ENCODE assay signal across 9 cellular contexts in the genomic region with DNA sequence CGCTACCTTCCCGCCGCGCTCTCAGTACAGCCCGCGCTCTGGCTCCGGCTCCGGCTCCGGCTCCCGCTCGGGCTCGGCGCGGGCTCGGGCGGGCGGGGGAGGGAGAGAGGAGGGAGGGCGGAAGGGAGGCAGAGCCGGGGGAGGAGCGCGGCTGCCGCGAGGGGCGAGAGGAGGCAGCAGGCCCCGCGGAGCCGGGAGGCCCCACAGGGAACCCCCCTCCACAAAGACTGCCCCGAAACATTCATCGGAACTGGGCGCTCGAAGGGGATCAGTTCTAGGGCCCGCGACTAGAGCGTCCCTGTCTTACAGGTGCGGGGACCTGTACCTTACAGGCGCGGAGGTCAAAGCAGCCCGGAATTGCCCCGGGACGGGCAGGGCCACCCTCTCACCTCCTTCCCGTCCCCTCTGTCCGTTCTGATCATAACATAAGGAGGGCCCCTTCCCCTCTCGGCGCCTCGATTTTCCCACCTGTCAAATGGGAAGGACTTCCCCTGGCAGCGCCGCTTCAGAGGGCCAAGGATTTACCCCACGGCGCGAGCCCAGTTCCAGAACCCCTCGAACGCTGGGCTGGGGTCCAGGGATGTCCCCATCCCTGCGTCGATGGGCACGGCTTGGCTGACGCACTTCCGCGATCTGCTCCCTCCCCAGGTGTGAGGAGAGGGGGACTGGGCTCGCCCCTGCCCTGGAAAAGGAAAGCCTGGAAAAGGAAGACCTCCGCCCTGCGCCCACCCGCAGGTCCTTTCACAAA. TPM values are rescaled to one million over a fixed set of nuclear protein-coding genes. Genes with fewer than 3 reads are reported as not detected.
DNase-seq lines count a peak whose midpoint lies in the region; ATAC-seq and TF ChIP-seq lines count a peak whose summit lies in the region.
"Had no signal": no experiment of that assay in that cellular context is flagged by ENCODE, and none has a peak within 500 bp of the region (broad histone marks: within the 10 kb centered on the region; RNA-seq: fewer than 3 reads in every experiment).

A gene (minus strand): TSS at position 40 of the 748 bp plus-strand sequence. CDS start 407 bp downstream, outside the sequence.

- peaks cover 0 to 55% (median 29%) of the 10 kb centered on the region in 4 donors for H3K4me1 ChIP-seq in tibial nerve

- peak within 1 kb of the TSS; percentile 66 for H3K4me3 Mint-ChIP-seq in activated CD4-positive, alpha-beta T cell treated with anti-CD3 and anti-CD28 coated beads, Interleukin-2, amount 10 ng/mL, durations not matched to agents 24 days and 14 days
- peak within 1 kb of the TSS; percentile 46 to 66 (median 56) for H3K4me3 Mint-ChIP-seq in nephron

- WGBS in tibial nerve, 2 donors: 4 to 9% methylated on average over 29 to 57 of the region's 62 CpGs

- no peaks in the 10 kb centered on the region for H3K36me3 ChIP-seq in tibial nerve

- peak; percentile 34 for ATAC-seq in GM21825 (IDR thresholded peaks at IDR 0.05; ENCODE audit: unreplicated experiment)
- ATAC-seq in GM21528 (IDR thresholded peaks at IDR 0.05; ENCODE audit: low FRiP score, unreplicated experiment): no peak
- no peak for ATAC-seq in GM21367 (IDR thresholded peaks at IDR 0.05; ENCODE audit: unreplicated experiment)

- H3K9me3 ChIP-seq in tibial nerve: no peaks in the 10 kb centered on the region

- H3K27me3 Mint-ChIP-seq in activated CD4-positive, alpha-beta T cell treated with anti-CD3 and anti-CD28 coated beads, Interleukin-2, amount 10 ng/mL, durations not matched to agents 24 days and 14 days: peaks cover 42% of the 10 kb centered on the region
- H3K27me3 Mint-ChIP-seq in nephron (ENCODE audit: low read depth): peaks cover 86% of the 10 kb centered on the region

- no peak for TF ChIP-seq POLR2A in tibial nerve (IDR thresholded peaks at IDR 0.05)

- intact Hi-C loops in activated CD4-positive, alpha-beta T cell treated with anti-CD3 and anti-CD28 coated beads, Interleukin-2, amount 10 ng/mL, durations not matched to agents 24 days and 14 days (cut with micrococcal nuclease): no loop called here

- TF ChIP-seq EP300 in tibial nerve (IDR thresholded peaks at IDR 0.05): no peak

- peak within 1 kb of the TSS; percentile 45 for H3K27ac Mint-ChIP-seq in activated CD4-positive, alpha-beta T cell treated with anti-CD3 and anti-CD28 coated beads, Interleukin-2, amount 10 ng/mL, durations not matched to agents 24 days and 14 days
- H3K27ac Mint-ChIP-seq in nephron: no peak within 1 kb of the TSS

- TF ChIP-seq CTCF in nephron (IDR thresholded peaks at IDR 0.05; ENCODE audit: unreplicated experiment in 3 of 3) (no peak), tibial nerve (IDR thresholded peaks at IDR 0.05) (no peak)

- peak within 1 kb of the TSS in 3 of 4 donors; percentile 9 to 51 (median 31) for H3K4me3 ChIP-seq in tibial nerve

- H3K36me3 Mint-ChIP-seq in activated CD4-positive, alpha-beta T cell treated with anti-CD3 and anti-CD28 coated beads, Interleukin-2, amount 10 ng/mL, durations not matched to agents 24 days and 14 days (ENCODE audit: low read depth): peaks cover 12% of the 10 kb centered on the region
- no peaks in the 10 kb centered on the region for H3K36me3 Mint-ChIP-seq in nephron (ENCODE audit: low read depth)

- peaks cover 30% of the 10 kb centered on the region for H3K4me1 Mint-ChIP-seq in activated CD4-positive, alpha-beta T cell treated with anti-CD3 and anti-CD28 coated beads, Interleukin-2, amount 10 ng/mL, durations not matched to agents 24 days and 14 days
- H3K4me1 Mint-ChIP-seq in nephron: peaks cover 18% of the 10 kb centered on the region

- no peak within 1 kb of the TSS for H3K27ac ChIP-seq in tibial nerve

- DNase-seq in 8988T: peak; percentile 70
- DNase-seq in activated CD4-positive, alpha-beta T cell treated with anti-CD3 and anti-CD28 coated beads, Interleukin-2, amount 10 ng/mL, durations not matched to agents 24 days and 14 days: peak; percentile 90
- DNase-seq in ecto neural progenitor cell (ENCODE audit: low spot score): peak; percentile 67
- peak in 1 of 2 donors; percentile 26 for DNase-seq in tibial nerve (ENCODE audit: low spot score in 2 of 2)

- H3K27me3 ChIP-seq in tibial nerve: peaks cover 8 to 91% of the 10 kb centered on the region in 2 donors

- H3K9me3 Mint-ChIP-seq in activated CD4-positive, alpha-beta T cell treated with anti-CD3 and anti-CD28 coated beads, Interleukin-2, amount 10 ng/mL, durations not matched to agents 24 days and 14 days: no peaks in the 10 kb centered on the region
- H3K9me3 Mint-ChIP-seq in nephron: no peaks in the 10 kb centered on the region

RNA-seq across cellular contexts. Expression of the gene that starts here (rescaled TPM):
- 5.3 and 5.7 TPM in 2 replicates for total RNA-seq in activated CD4-positive, alpha-beta T cell treated with anti-CD3 and anti-CD28 coated beads, Interleukin-2, amount 10 ng/mL, durations not matched to agents 24 days and 14 days
- total RNA-seq in tibial nerve: 1 to 10 TPM in 1 of 4 donors, not detected in 3; 3.3 TPM
- total RNA-seq: aorta had no signal
